12 cellular contexts compared by ENCODE assay signal in genomic region chr3:20141841-20142240, GRCh38. TPM values are rescaled to one million over a fixed set of nuclear protein-coding genes. Genes with fewer than 3 reads are reported as not detected.
DNase-seq lines count a peak whose midpoint lies in the region; ATAC-seq and TF ChIP-seq lines count a peak whose summit lies in the region.
"Had no signal": no experiment of that assay in that cellular context is flagged by ENCODE, and none has a peak within 500 bp of the region (broad histone marks: within the 10 kb centered on the region; RNA-seq: fewer than 3 reads in every experiment).

No MANE protein-coding gene starts in this region.

- H3K4me3 Mint-ChIP-seq in T-helper 17 cell (no peak overlapping the region), chondrocyte (ENCODE audit: unreplicated experiment) (no peak overlapping the region)
- H3K4me3 Mint-ChIP-seq in activated naive CD4-positive, alpha-beta T cell treated with anti-CD3 and anti-CD28 coated beads for 36 hours = no peak overlapping the region

- CTCF ChIA-PET in activated naive CD4-positive, alpha-beta T cell treated with anti-CD3 and anti-CD28 coated beads for 36 hours (lab: Charles Lee) = interaction anchor here (0.6 kb wide), 1 partner anchor 142 kb away, joined by 3 read pairs; no protein-coding TSS in a partner anchor

- peaks cover 0 to 47% (median 36%) of the 10 kb centered on the region in 9 donors for H3K36me3 ChIP-seq in heart left ventricle
- no peaks in the 10 kb centered on the region for H3K36me3 ChIP-seq in ovary

- no peaks in the 10 kb centered on the region for H3K27me3 Mint-ChIP-seq in T-helper 17 cell
- H3K27me3 Mint-ChIP-seq in chondrocyte (ENCODE audit: low read depth) = no peaks in the 10 kb centered on the region
- no peaks in the 10 kb centered on the region for H3K27me3 Mint-ChIP-seq in activated naive CD4-positive, alpha-beta T cell treated with anti-CD3 and anti-CD28 coated beads for 36 hours (ENCODE audit: low read depth)

- intact Hi-C loops in heart left ventricle (cut with DNase I) (loop anchor here in 2 of 10 donors (5.0 to 10.0 kb wide), 3 partner anchors 45 to 197 kb away; partner anchors contain the start of genes KAT2B (in 2 of the 2), RAB5A (in 1 of the 2) and SGO1 (in 1 of the 2)), ovary (cut with DNase I) (no loop called here)
- intact Hi-C loops in activated naive CD4-positive, alpha-beta T cell treated with anti-CD3 and anti-CD28 coated beads for 36 hours (cut with micrococcal nuclease) = no loop called here

- H3K36me3 Mint-ChIP-seq in T-helper 17 cell (ENCODE audit: low read depth) = peaks cover 14% of the 10 kb centered on the region
- peaks cover 8% of the 10 kb centered on the region for H3K36me3 Mint-ChIP-seq in chondrocyte (ENCODE audit: low read depth)
- H3K36me3 Mint-ChIP-seq in activated naive CD4-positive, alpha-beta T cell treated with anti-CD3 and anti-CD28 coated beads for 36 hours (ENCODE audit: low read depth) = peaks cover 36% of the 10 kb centered on the region

- H3K9me3 ChIP-seq in T-helper 17 cell (ENCODE audit: control insufficient read depth, low read length, poor library complexity, severe bottlenecking) = no peaks in the 10 kb centered on the region
- H3K9me3 ChIP-seq in heart left ventricle = no peaks in the 10 kb centered on the region
- H3K9me3 ChIP-seq in ovary = no peaks in the 10 kb centered on the region
- H3K9me3 ChIP-seq: ascending aorta had no signal

- H3K4me1 ChIP-seq in heart left ventricle = peaks cover 0 to 18% (median 9%) of the 10 kb centered on the region in 12 donors
- H3K4me1 ChIP-seq in ovary (ENCODE audit: insufficient read depth) = no peaks in the 10 kb centered on the region
- H3K4me1 ChIP-seq: ascending aorta had no signal

- H3K4me3 ChIP-seq in heart left ventricle (peak overlapping the region in 1 of 12 donors; percentile 27), ovary (no peak overlapping the region)
- H3K4me3 ChIP-seq: ascending aorta had no signal

- H3K27ac Mint-ChIP-seq in T-helper 17 cell (peak overlapping the region; percentile 39), chondrocyte (ENCODE audit: unreplicated experiment) (no peak overlapping the region)
- H3K27ac Mint-ChIP-seq in activated naive CD4-positive, alpha-beta T cell treated with anti-CD3 and anti-CD28 coated beads for 36 hours = no peak overlapping the region

- TF ChIP-seq CTCF in heart left ventricle (IDR thresholded peaks at IDR 0.05) (peak in 1 of 12 donors; percentile 12), ovary (IDR thresholded peaks at IDR 0.05) (no peak), chondrocyte (IDR thresholded peaks at IDR 0.05) (no peak)

- no peak for ATAC-seq in T-helper 17 cell
- peak; percentile 96 to 99 (median 98) for ATAC-seq in heart left ventricle
- ATAC-seq in HG02588 (IDR thresholded peaks at IDR 0.05; ENCODE audit: unreplicated experiment) = no peak
- no peak for ATAC-seq in HG03378 (IDR thresholded peaks at IDR 0.05; ENCODE audit: unreplicated experiment)
- ATAC-seq: left colon had no signal

- 13 to 23% (median 19%) methylated on average over 7 of the region's 7 CpGs for WGBS in heart left ventricle, 4 donors
- 15 to 32% (median 31%) methylated on average over 7 of the region's 7 CpGs for WGBS in ovary, 3 donors

- TF ChIP-seq POLR2A in heart left ventricle (IDR thresholded peaks at IDR 0.05) = no peak
- TF ChIP-seq POLR2A in ovary (IDR thresholded peaks at IDR 0.05) = no peak

- H3K27ac ChIP-seq in heart left ventricle = peak overlapping the region in 9 of 12 donors; percentile 20 to 77 (median 64)
- no peak overlapping the region for H3K27ac ChIP-seq in ovary
- H3K27ac ChIP-seq: ascending aorta, VCaP had no signal

- H3K27me3 ChIP-seq in heart left ventricle (no peaks in the 10 kb centered on the region), ovary (no peaks in the 10 kb centered on the region)
- H3K27me3 ChIP-seq: ascending aorta had no signal

- DNase-seq in DMS153 treated with DMSO at 0.1 percent for 48 hours (lab: John Stamatoyannopoulos, UW; ENCODE audit: unreplicated experiment) (peak; percentile 0), T-helper 17 cell (no peak), heart left ventricle (peak in 4 of 5 donors; percentile 56 to 75 (median 69)), ovary (peak; percentile 23 to 55 (median 25)), chondrocyte (ENCODE audit: low spot score) (no peak)
- DNase-seq in activated naive CD4-positive, alpha-beta T cell treated with anti-CD3 and anti-CD28 coated beads for 36 hours = no peak
- DNase-seq: NCI-H2171 had no signal

- H3K4me1 Mint-ChIP-seq in T-helper 17 cell = peaks cover 5% of the 10 kb centered on the region
- H3K4me1 Mint-ChIP-seq in chondrocyte (ENCODE audit: low read depth) = no peaks in the 10 kb centered on the region
- H3K4me1 Mint-ChIP-seq in activated naive CD4-positive, alpha-beta T cell treated with anti-CD3 and anti-CD28 coated beads for 36 hours (ENCODE audit: low read depth) = no peaks in the 10 kb centered on the region

- no peak for TF ChIP-seq EP300 in ovary (IDR thresholded peaks at IDR 0.05)

- no peaks in the 10 kb centered on the region for H3K9me3 Mint-ChIP-seq in chondrocyte (ENCODE audit: low read depth)
- H3K9me3 Mint-ChIP-seq in activated naive CD4-positive, alpha-beta T cell treated with anti-CD3 and anti-CD28 coated beads for 36 hours = peaks cover 2% of the 10 kb centered on the region

RNA-seq across cellular contexts. Expression of gene SGO1, which starts 44.2 kb away (rescaled TPM):
- total RNA-seq in T-helper 17 cell (1 to 10 TPM; 1.0 to 1.5 TPM), heart left ventricle (1 to 10 TPM in 2 of 9 donors, under 1 TPM in 3, not detected in 4; 0.12 to 2.8 (median 0.30) TPM), ovary (1 to 10 TPM in 2 of 7 donors, under 1 TPM in 5; 0.10 to 1.2 (median 0.33) TPM), chondrocyte (3.4 to 5.0 TPM (median 3.7 TPM) in 3 replicates)
- polyA plus RNA-seq in heart left ventricle (under 1 TPM in 1 of 2 donors, not detected in 1; 0.04 TPM), ovary (under 1 TPM; 0.19 to 0.58 TPM)
- total RNA-seq in activated naive CD4-positive, alpha-beta T cell treated with anti-CD3 and anti-CD28 coated beads for 36 hours = 10 to 100 TPM; 36.2 to 37.5 TPM
- total RNA-seq: ascending aorta had no signal

Comparison
In these comparisons a context has a peak if more than half of its experiments do, and no peak if none do; other contexts are left out.
1. DNase-seq: peak in DMS153 treated with DMSO at 0.1 percent for 48 hours (single experiment), heart left ventricle (4 of 5) and ovary (5 of 5); none in T-helper 17 cell (0 of 3), chondrocyte (single experiment) and activated naive CD4-positive, alpha-beta T cell treated with anti-CD3 and anti-CD28 coated beads for 36 hours (single experiment).
2. ATAC-seq: peak in heart left ventricle (4 of 4); none in T-helper 17 cell (single experiment), HG02588 (single experiment) and HG03378 (single experiment).
3. H3K27ac ChIP-seq: peak in heart left ventricle (9 of 12); none in ovary (0 of 2).